ENCODE assay signal across 16 cellular contexts in genomic region chr7:9200666-9201065, GRCh38.
DNase-seq lines count a peak whose midpoint lies in the region; TF ChIP-seq lines count a peak whose summit lies in the region.
"Had no signal": no experiment of that assay in that cellular context is flagged by ENCODE, and none has a peak within 500 bp of the region (broad histone marks: within the 10 kb centered on the region; RNA-seq: fewer than 3 reads in every experiment).

No MANE protein-coding gene starts in this region.

- no peak overlapping the region for H3K27ac Mint-ChIP-seq in progenitor cell of endocrine pancreas
- H3K27ac Mint-ChIP-seq: CD4-positive, alpha-beta T cell; T-helper 17 cell had no signal

- H3K36me3 ChIP-seq in WERI-Rb-1 = no peaks in the 10 kb centered on the region
- H3K36me3 ChIP-seq: SJCRH30 had no signal

- no peaks in the 10 kb centered on the region for H3K9me3 ChIP-seq in WERI-Rb-1 (ENCODE audit: severe bottlenecking)
- H3K9me3 ChIP-seq: Caco-2, SJCRH30 had no signal

- H3K27ac ChIP-seq in WERI-Rb-1 = peak overlapping the region; percentile 47
- H3K27ac ChIP-seq: KMS-11, SJCRH30 had no signal

- H3K27me3 Mint-ChIP-seq in progenitor cell of endocrine pancreas = no peaks in the 10 kb centered on the region
- H3K27me3 Mint-ChIP-seq: CD4-positive, alpha-beta T cell; T-helper 17 cell had no signal

- H3K27me3 ChIP-seq in WERI-Rb-1 (ENCODE audit: insufficient read depth, low read depth, severe bottlenecking) = no peaks in the 10 kb centered on the region
- H3K27me3 ChIP-seq: SJCRH30 had no signal

- no peak overlapping the region for H3K4me3 Mint-ChIP-seq in progenitor cell of endocrine pancreas (ENCODE audit: low read depth)
- H3K4me3 Mint-ChIP-seq: CD4-positive, alpha-beta T cell; T-helper 17 cell had no signal

- H3K36me3 Mint-ChIP-seq in progenitor cell of endocrine pancreas (ENCODE audit: insufficient read depth) = no peaks in the 10 kb centered on the region

- in situ Hi-C loops in GM13976 (cut with MboI; ENCODE audit: low sequenced_read_pairs, unreplicated experiment) = no loop called here

- H3K4me3 ChIP-seq in WERI-Rb-1 (ENCODE audit: low read depth, low read length) = no peak overlapping the region
- H3K4me3 ChIP-seq: SJCRH30 had no signal

- DNase-seq in Ammon's horn (ENCODE audit: low spot score) = peak; percentile 8
- peak; percentile 80 for DNase-seq in NCI-H1694 (lab: John Stamatoyannopoulos, UW)
- peak; percentile 86 to 94 for DNase-seq in NCI-H524 (lab: John Stamatoyannopoulos, UW)
- DNase-seq in WERI-Rb-1 = peak; percentile 70
- no peak for DNase-seq in 8988T
- no peak for DNase-seq in GM13976 (ENCODE audit: low spot score)
- no peak for DNase-seq in progenitor cell of endocrine pancreas (ENCODE audit: low spot score, unreplicated experiment)
- no peak for DNase-seq in KG1 (lab: John Stamatoyannopoulos, UW)
- DNase-seq: Caco-2; CD4-positive, alpha-beta T cell; DMS79; NCI-H1417 treated with DMSO at 0.1 percent for 48 hours; NCI-H2081 treated with DMSO at 0.1 percent for 48 hours; T-helper 17 cell had no signal

- peaks cover 23% of the 10 kb centered on the region for H3K4me1 Mint-ChIP-seq in progenitor cell of endocrine pancreas (ENCODE audit: low read depth)
- H3K4me1 Mint-ChIP-seq: T-helper 17 cell had no signal

- H3K9me3 Mint-ChIP-seq in progenitor cell of endocrine pancreas (ENCODE audit: low read depth) = peaks cover 6% of the 10 kb centered on the region

- TF ChIP-seq CTCF in WERI-Rb-1 (IDR thresholded peaks at IDR 0.05; ENCODE audit: low read depth, low read length) (no peak), GM13976 (IDR thresholded peaks at IDR 0.05; ENCODE audit: borderline replicate concordance, control extremely low read depth, extremely low read depth, insufficient read depth, missing control alignments) (no peak), progenitor cell of endocrine pancreas (IDR thresholded peaks at IDR 0.05; ENCODE audit: unreplicated experiment) (no peak)

Comparison
In these comparisons a context has a peak if more than half of its experiments do, and no peak if none do; other contexts are left out.
1. DNase-seq: peak in Ammon's horn (single experiment), NCI-H1694 (single experiment), NCI-H524 (2 of 2) and WERI-Rb-1 (single experiment); none in 8988T (single experiment), GM13976 (single experiment), progenitor cell of endocrine pancreas (single experiment) and KG1 (single experiment).